ENCODE assay signal across 36 cellular contexts in genomic region chr11:1565904-1566247, GRCh38. TPM values are rescaled to one million over a fixed set of nuclear protein-coding genes. Genes with fewer than 3 reads are reported as not detected.
"Had no signal": no experiment of that assay in that cellular context is flagged by ENCODE, and none has a peak within 500 bp of the region (broad histone marks: within the 10 kb centered on the region; RNA-seq: fewer than 3 reads in every experiment).

No MANE protein-coding gene starts in this region.

- H3K4me3 ChIP-seq: esophagus muscularis mucosa, heart right ventricle, left lung, lung, mucosa of descending colon, pancreas, prostate gland, skin epidermis, stomach, tibial artery had no signal

- H3K27ac ChIP-seq: foreskin keratinocyte, left lung, prostate gland, skin epidermis had no signal

- H3K27me3 ChIP-seq: esophagus muscularis mucosa, pancreas, tibial artery had no signal

- H3K9me3 ChIP-seq: esophagus muscularis mucosa, heart right ventricle, left lung, mucosa of descending colon, pancreas, prostate gland, stomach, tibial artery had no signal

- DNase-seq: activated CD4-positive, alpha-beta memory T cell treated with anti-CD3 and anti-CD28 coated beads for 36 hours; activated CD4-positive, alpha-beta T cell treated with anti-CD3 and anti-CD28 coated beads, Interleukin-2, amount 10 ng/mL, durations not matched to agents 24 days and 14 days; activated CD4-positive, CD25-positive, alpha-beta regulatory T cell treated with anti-CD3 and anti-CD28 coated beads, Interleukin-2, amount 50 U/mL, for 72 hours; activated CD8-positive, alpha-beta memory T cell treated with anti-CD3 and anti-CD28 coated beads, Interleukin-2, amount 50 U/mL, for 4 hours; activated naive CD8-positive, alpha-beta T cell treated with anti-CD3 and anti-CD28 coated beads, Interleukin-2, amount 50 U/mL, for 24 hours; activated T-cell treated with anti-CD3 and anti-CD28 coated beads, Interleukin-2, amount 50 U/mL, for 4 hours; amygdala; effector CD4-positive, alpha-beta T cell; foreskin keratinocyte; heart right ventricle; kidney glomerular epithelial cell; mesendoderm; nephron progenitor cell; nucleus accumbens; retina; stimulated activated CD4-positive, alpha-beta T cell treated with anti-CD3 and anti-CD28 coated beads, Interleukin-4, amount 100 ng/mL, for 24 hours; stimulated activated CD8-positive, alpha-beta memory T cell treated with anti-CD3 and anti-CD28 coated beads, Interleukin-4, amount 100 ng/mL, for 48 hours; stomach; T-helper 9 cell; tibial artery had no signal

- H3K4me1 ChIP-seq: foreskin keratinocyte, prostate gland had no signal

- ATAC-seq: activated naive CD8-positive, alpha-beta T cell treated with anti-CD3 and anti-CD28 coated beads, Interleukin-2, amount 50 U/mL, for 24 hours; activated T-cell treated with anti-CD3 and anti-CD28 coated beads, Interleukin-2, amount 50 U/mL, for 4 hours; activated T-helper 17 cell treated with anti-CD3 and anti-CD28 coated beads, Interleukin-2, amount 50 U/mL, for 72 hours; foreskin keratinocyte; heart right ventricle; left lung; mucosa of descending colon; sciatic nerve; stimulated activated memory B cell treated with anti-CD40 and anti-IgM and Interleukin-4, amounts not matched to agents 10 μg/mL and 1 μg/mL and 100 μg/mL, for 72 hours had no signal

- H3K36me3 ChIP-seq: prostate gland had no signal

RNA-seq across cellular contexts. Expression of gene KRTAP5-1, which starts 19.2 kb away (rescaled TPM):
- total RNA-seq: activated CD4-positive, alpha-beta memory T cell treated with anti-CD3 and anti-CD28 coated beads for 36 hours; activated CD4-positive, alpha-beta T cell treated with anti-CD3 and anti-CD28 coated beads, Interleukin-2, amount 10 ng/mL, durations not matched to agents 24 days and 14 days; activated CD8-positive, alpha-beta memory T cell treated with anti-CD3 and anti-CD28 coated beads for 36 hours; activated T-cell treated with anti-CD3 and anti-CD28 coated beads, Interleukin-2, amount 50 U/mL, for 4 hours; activated T-helper 17 cell treated with anti-CD3 and anti-CD28 coated beads, Interleukin-2, amount 50 U/mL, for 72 hours; bronchial epithelial cell; cerebellum; esophagus muscularis mucosa; foreskin keratinocyte; heart right ventricle; left lung; lung; mucosa of descending colon; myocyte; pancreas; prostate gland; sciatic nerve; stomach; T-helper 1 cell treated with Interleukin-12 subunit alpha and Interleukin-12 subunit beta and Interleukin-4 antibody, amounts not matched to agents 30 ng/mL and 1 ng/mL, for 36 hours; urinary bladder had no signal
- polyA plus RNA-seq: foreskin keratinocyte, heart right ventricle, lung, urinary bladder had no signal

RNA-seq across cellular contexts. Expression of gene KRTAP5-2, which starts 32.2 kb away (rescaled TPM):
- total RNA-seq: activated CD4-positive, alpha-beta memory T cell treated with anti-CD3 and anti-CD28 coated beads for 36 hours; activated CD4-positive, alpha-beta T cell treated with anti-CD3 and anti-CD28 coated beads, Interleukin-2, amount 10 ng/mL, durations not matched to agents 24 days and 14 days; activated CD8-positive, alpha-beta memory T cell treated with anti-CD3 and anti-CD28 coated beads for 36 hours; activated T-cell treated with anti-CD3 and anti-CD28 coated beads, Interleukin-2, amount 50 U/mL, for 4 hours; activated T-helper 17 cell treated with anti-CD3 and anti-CD28 coated beads, Interleukin-2, amount 50 U/mL, for 72 hours; bronchial epithelial cell; cerebellum; esophagus muscularis mucosa; foreskin keratinocyte; heart right ventricle; left lung; lung; mucosa of descending colon; myocyte; pancreas; prostate gland; sciatic nerve; stomach; T-helper 1 cell treated with Interleukin-12 subunit alpha and Interleukin-12 subunit beta and Interleukin-4 antibody, amounts not matched to agents 30 ng/mL and 1 ng/mL, for 36 hours; urinary bladder had no signal
- polyA plus RNA-seq: foreskin keratinocyte, stomach, urinary bladder had no signal

RNA-seq across cellular contexts. Expression of gene KRTAP5-3, which starts 42.4 kb away (rescaled TPM):
- total RNA-seq: activated CD4-positive, alpha-beta memory T cell treated with anti-CD3 and anti-CD28 coated beads for 36 hours; activated CD4-positive, alpha-beta T cell treated with anti-CD3 and anti-CD28 coated beads, Interleukin-2, amount 10 ng/mL, durations not matched to agents 24 days and 14 days; activated CD8-positive, alpha-beta memory T cell treated with anti-CD3 and anti-CD28 coated beads for 36 hours; activated T-cell treated with anti-CD3 and anti-CD28 coated beads, Interleukin-2, amount 50 U/mL, for 4 hours; activated T-helper 17 cell treated with anti-CD3 and anti-CD28 coated beads, Interleukin-2, amount 50 U/mL, for 72 hours; bronchial epithelial cell; cerebellum; esophagus muscularis mucosa; foreskin keratinocyte; heart right ventricle; left lung; lung; mucosa of descending colon; myocyte; pancreas; prostate gland; sciatic nerve; stomach; T-helper 1 cell treated with Interleukin-12 subunit alpha and Interleukin-12 subunit beta and Interleukin-4 antibody, amounts not matched to agents 30 ng/mL and 1 ng/mL, for 36 hours; urinary bladder had no signal
- polyA plus RNA-seq: foreskin keratinocyte, heart right ventricle, lung, pancreas, stomach, urinary bladder had no signal

RNA-seq across cellular contexts. Expression of gene KRTAP5-4, which starts 56.1 kb away (rescaled TPM):
- total RNA-seq: activated CD4-positive, alpha-beta memory T cell treated with anti-CD3 and anti-CD28 coated beads for 36 hours; activated CD4-positive, alpha-beta T cell treated with anti-CD3 and anti-CD28 coated beads, Interleukin-2, amount 10 ng/mL, durations not matched to agents 24 days and 14 days; activated CD8-positive, alpha-beta memory T cell treated with anti-CD3 and anti-CD28 coated beads for 36 hours; activated T-cell treated with anti-CD3 and anti-CD28 coated beads, Interleukin-2, amount 50 U/mL, for 4 hours; activated T-helper 17 cell treated with anti-CD3 and anti-CD28 coated beads, Interleukin-2, amount 50 U/mL, for 72 hours; bronchial epithelial cell; cerebellum; esophagus muscularis mucosa; foreskin keratinocyte; heart right ventricle; left lung; lung; mucosa of descending colon; myocyte; pancreas; prostate gland; sciatic nerve; stomach; T-helper 1 cell treated with Interleukin-12 subunit alpha and Interleukin-12 subunit beta and Interleukin-4 antibody, amounts not matched to agents 30 ng/mL and 1 ng/mL, for 36 hours; urinary bladder had no signal
- polyA plus RNA-seq: foreskin keratinocyte, heart right ventricle, lung, pancreas, stomach, urinary bladder had no signal
